In genomic region chr9:97748525-97748924, GRCh38 we compare ENCODE assay signal across 30 cellular contexts.
"Had no signal": no experiment of that assay in that cellular context is flagged by ENCODE, and none has a peak within 500 bp of the region (broad histone marks: within the 10 kb centered on the region; RNA-seq: fewer than 3 reads in every experiment).

No MANE protein-coding gene starts in this region.

- H3K27ac ChIP-seq: adrenal gland, body of pancreas, WERI-Rb-1 had no signal

- DNase-seq: activated B cell treated with CpG ODN at 0.5 μM for 24 hours; activated CD4-positive, alpha-beta T cell treated with anti-CD3 and anti-CD28 coated beads for 48 hours; activated CD4-positive, alpha-beta T cell treated with anti-CD3 and anti-CD28 coated beads, Interleukin-2, amount 50 U/mL, for 1 hour; activated CD4-positive, alpha-beta T cell treated with anti-CD3 and anti-CD28 coated beads, Interleukin-2, amount 50 U/mL, for 48 hours; activated CD8-positive, alpha-beta T cell treated with anti-CD3 and anti-CD28 coated beads for 36 hours; activated effector memory CD4-positive, alpha-beta T cell treated with anti-CD3 and anti-CD28 coated beads, Interleukin-2, amount 50 U/mL, for 16 hours; activated naive CD4-positive, alpha-beta T cell treated with anti-CD3 and anti-CD28 coated beads for 36 hours; activated naive CD8-positive, alpha-beta T cell treated with anti-CD3 and anti-CD28 coated beads for 36 hours; activated naive CD8-positive, alpha-beta T cell treated with anti-CD3 and anti-CD28 coated beads, Interleukin-2, amount 50 U/mL, for 24 hours; activated T-cell treated with anti-CD3 and anti-CD28 coated beads, Interleukin-2, amount 50 U/mL, for 1 hour; activated T-cell treated with anti-CD3 and anti-CD28 coated beads, Interleukin-2, amount 50 U/mL, for 48 hours; adrenal gland; amygdala; aorta; body of pancreas; caudate nucleus; effector CD8-positive, alpha-beta T cell; endodermal cell; foreskin fibroblast; head of caudate nucleus; T-helper 1 cell; T-helper 17 cell; T1000; WERI-Rb-1 had no signal

- H3K36me3 Mint-ChIP-seq: activated naive CD4-positive, alpha-beta T cell treated with anti-CD3 and anti-CD28 coated beads, Interleukin-2, amount 50 U/mL, for 24 hours; activated naive CD8-positive, alpha-beta T cell treated with anti-CD3 and anti-CD28 coated beads for 36 hours had no signal

- H3K4me3 ChIP-seq: adrenal gland, body of pancreas had no signal

- H3K4me1 Mint-ChIP-seq: activated B cell treated with CpG ODN at 0.5 μM for 24 hours; activated naive CD4-positive, alpha-beta T cell treated with anti-CD3 and anti-CD28 coated beads, Interleukin-2, amount 50 U/mL, for 24 hours; activated naive CD8-positive, alpha-beta T cell treated with anti-CD3 and anti-CD28 coated beads, Interleukin-2, amount 50 U/mL, for 24 hours had no signal

- H3K27ac Mint-ChIP-seq: activated B cell treated with CpG ODN at 0.5 μM for 24 hours; activated CD8-positive, alpha-beta T cell treated with anti-CD3 and anti-CD28 coated beads for 36 hours; activated naive CD4-positive, alpha-beta T cell treated with anti-CD3 and anti-CD28 coated beads for 36 hours; activated naive CD4-positive, alpha-beta T cell treated with anti-CD3 and anti-CD28 coated beads, Interleukin-2, amount 50 U/mL, for 24 hours; activated naive CD8-positive, alpha-beta T cell treated with anti-CD3 and anti-CD28 coated beads for 36 hours; activated naive CD8-positive, alpha-beta T cell treated with anti-CD3 and anti-CD28 coated beads, Interleukin-2, amount 50 U/mL, for 24 hours; activated T-helper 1 cell treated with anti-CD3 and anti-CD28 coated beads, Interleukin-12 subunit alpha, Interleukin-12 subunit beta, Interleukin-2, Interleukin-4 antibody, amounts not matched to agents 30 ng/mL and 10 ng/mL and 1 ng/mL, durations not matched to agents 14 hours and 24 hours and 36 hours; activated T-helper 2 cell treated with anti-CD3 and anti-CD28 coated beads, Interferon-gamma antibody, Interleukin-2, Interleukin-4, amounts not matched to agents 10 μg/mL and 5 μg/mL and 100 μg/mL, durations not matched to agents 14 hours and 24 hours and 36 hours; endodermal cell; T-helper 17 cell; T-helper 2 cell treated with Interferon-gamma antibody and Interleukin-4, amounts not matched to agents 5 μg/mL and 100 μg/mL, for 36 hours had no signal

- H3K4me3 Mint-ChIP-seq: activated B cell treated with CpG ODN at 0.5 μM for 24 hours; activated CD8-positive, alpha-beta T cell treated with anti-CD3 and anti-CD28 coated beads for 36 hours; activated naive CD4-positive, alpha-beta T cell treated with anti-CD3 and anti-CD28 coated beads for 36 hours; activated naive CD4-positive, alpha-beta T cell treated with anti-CD3 and anti-CD28 coated beads, Interleukin-2, amount 50 U/mL, for 24 hours; activated naive CD8-positive, alpha-beta T cell treated with anti-CD3 and anti-CD28 coated beads for 36 hours; activated naive CD8-positive, alpha-beta T cell treated with anti-CD3 and anti-CD28 coated beads, Interleukin-2, amount 50 U/mL, for 24 hours; activated T-helper 1 cell treated with anti-CD3 and anti-CD28 coated beads, Interleukin-12 subunit alpha, Interleukin-12 subunit beta, Interleukin-2, Interleukin-4 antibody, amounts not matched to agents 30 ng/mL and 10 ng/mL and 1 ng/mL, durations not matched to agents 14 hours and 24 hours and 36 hours; endodermal cell; T-helper 17 cell; T-helper 2 cell treated with Interferon-gamma antibody and Interleukin-4, amounts not matched to agents 5 μg/mL and 100 μg/mL, for 36 hours had no signal

- ATAC-seq: activated CD4-positive, CD25-positive, alpha-beta regulatory T cell treated with anti-CD3 and anti-CD28 coated beads, Interleukin-2, amount 50 U/mL, for 24 hours; activated CD8-positive, alpha-beta T cell treated with anti-CD3 and anti-CD28 coated beads for 36 hours; activated naive CD8-positive, alpha-beta T cell treated with anti-CD3 and anti-CD28 coated beads, Interleukin-2, amount 50 U/mL, for 24 hours; body of pancreas; esophagus mucosa; T-helper 17 cell had no signal

- H3K9me3 Mint-ChIP-seq: activated CD8-positive, alpha-beta T cell treated with anti-CD3 and anti-CD28 coated beads for 36 hours; activated naive CD4-positive, alpha-beta T cell treated with anti-CD3 and anti-CD28 coated beads for 36 hours; activated naive CD4-positive, alpha-beta T cell treated with anti-CD3 and anti-CD28 coated beads, Interleukin-2, amount 50 U/mL, for 24 hours; activated naive CD8-positive, alpha-beta T cell treated with anti-CD3 and anti-CD28 coated beads for 36 hours; activated naive CD8-positive, alpha-beta T cell treated with anti-CD3 and anti-CD28 coated beads, Interleukin-2, amount 50 U/mL, for 24 hours; activated T-helper 1 cell treated with anti-CD3 and anti-CD28 coated beads, Interleukin-12 subunit alpha, Interleukin-12 subunit beta, Interleukin-2, Interleukin-4 antibody, amounts not matched to agents 30 ng/mL and 10 ng/mL and 1 ng/mL, durations not matched to agents 14 hours and 24 hours and 36 hours; activated T-helper 2 cell treated with anti-CD3 and anti-CD28 coated beads, Interferon-gamma antibody, Interleukin-2, Interleukin-4, amounts not matched to agents 10 μg/mL and 5 μg/mL and 100 μg/mL, durations not matched to agents 14 hours and 24 hours and 36 hours; T-helper 2 cell treated with Interferon-gamma antibody and Interleukin-4, amounts not matched to agents 5 μg/mL and 100 μg/mL, for 36 hours had no signal
